20 cellular contexts compared by ENCODE assay signal in the genomic region with DNA sequence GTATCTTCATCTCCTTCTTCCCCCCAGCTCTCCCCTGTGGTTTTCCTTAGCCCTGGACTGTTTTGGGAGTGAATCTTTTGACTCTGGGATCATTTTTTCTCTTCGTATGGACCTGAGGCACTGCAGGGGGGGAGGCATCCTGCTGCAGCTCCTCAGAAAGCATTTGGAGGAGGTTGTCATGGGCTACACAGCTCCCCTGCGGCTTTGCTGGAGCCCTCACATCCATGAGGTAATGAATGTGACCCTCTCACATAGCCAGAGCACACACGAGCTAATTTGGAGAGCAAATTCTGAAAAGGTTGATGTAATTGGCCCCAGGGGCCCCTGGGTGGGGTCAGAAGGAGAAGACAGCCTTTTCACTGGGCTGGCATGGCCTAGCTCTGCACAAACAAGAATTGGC.
"Had no signal": no experiment of that assay in that cellular context is flagged by ENCODE, and none has a peak within 500 bp of the region (broad histone marks: within the 10 kb centered on the region; RNA-seq: fewer than 3 reads in every experiment).

No MANE protein-coding gene starts in this region.

- H3K4me1 ChIP-seq: breast epithelium, SJSA1 had no signal

- DNase-seq: activated CD4-positive, alpha-beta T cell treated with anti-CD3 and anti-CD28 coated beads for 4 hours; activated CD8-positive, alpha-beta memory T cell treated with anti-CD3 and anti-CD28 coated beads, Interleukin-2, amount 50 U/mL, for 4 hours; activated CD8-positive, alpha-beta T cell treated with anti-CD3 and anti-CD28 coated beads for 36 hours; activated naive CD4-positive, alpha-beta T cell treated with anti-CD3 and anti-CD28 coated beads, Interleukin-2, amount 50 U/mL, for 16 hours; activated naive CD8-positive, alpha-beta T cell treated with anti-CD3 and anti-CD28 coated beads, Interleukin-2, amount 10 ng/mL, durations not matched to agents 7 days and 5 days; activated T-cell treated with anti-CD3 and anti-CD28 coated beads, Interleukin-2, amount 50 U/mL, for 72 hours; aorta; caudate nucleus; MG63; MV-4-11; NCI-H1092 treated with DMSO at 0.1 percent for 48 hours; NCI-H1436 treated with DMSO at 0.1 percent for 48 hours; NCI-H1930; NCI-H446; NCI-H524; PC-3; SHP77; SW 1271 had no signal

- H3K27me3 ChIP-seq: breast epithelium, MG63, SJSA1 had no signal

- H3K4me3 ChIP-seq: breast epithelium, MG63, SJSA1 had no signal

- H3K36me3 ChIP-seq: breast epithelium, MG63, SJSA1 had no signal

- H3K27ac ChIP-seq: breast epithelium, SJSA1 had no signal

- H3K9me3 ChIP-seq: breast epithelium, MG63, SJSA1 had no signal
